9 cellular contexts compared by ENCODE assay signal in genomic region chr11:76733906-76734305, GRCh38. TPM values are rescaled to one million over a fixed set of nuclear protein-coding genes. Genes with fewer than 3 reads are reported as not detected.
DNase-seq lines count a peak whose midpoint lies in the region; ATAC-seq lines count a peak whose summit lies in the region.
"Not testable (repeated sequence)": the region's sequence is repeated elsewhere in the genome, so short reads cannot be mapped to it uniquely, and the experiment has no call there.
"Had no signal": no experiment of that assay in that cellular context is flagged by ENCODE, and none has a peak within 500 bp of the region (broad histone marks: within the 10 kb centered on the region; RNA-seq: fewer than 3 reads in every experiment).

No MANE protein-coding gene starts in this region.

- POLR2A ChIA-PET in T-cell (lab: Charles Lee), result not testable (repeated sequence)

- H3K9me3 Mint-ChIP-seq in T-cell; activated naive CD4-positive, alpha-beta T cell treated with anti-CD3 and anti-CD28 coated beads, Interleukin-2, amount 50 U/mL, for 72 hours: not testable (repeated sequence)

- ATAC-seq in HG02870 (IDR thresholded peaks at IDR 0.05; ENCODE audit: unreplicated experiment) (peak; percentile 58), T-cell (replicated peaks in 1 of 4) (peak; percentile 58 to 66 (median 64))
- ATAC-seq in activated naive CD4-positive, alpha-beta T cell treated with anti-CD3 and anti-CD28 coated beads, Interleukin-2, amount 50 U/mL, for 72 hours, result peak; percentile 51 to 88

- not testable (repeated sequence) for H3K27me3 Mint-ChIP-seq in T-cell

- H3K4me3 Mint-ChIP-seq in T-cell, result not testable (repeated sequence)

- CTCF ChIA-PET in T-cell (lab: Charles Lee), result interaction anchor here (0.6 to 1.0 kb wide), 3 partner anchors 65 to 211 kb away, joined by 3 to 5 read pairs (median 3); no protein-coding TSS in a partner anchor

- DNase-seq in COR-L47 (lab: John Stamatoyannopoulos, UW), result peak; percentile 81
- DNase-seq in NCI-H2171 treated with DMSO at 0.1 percent for 48 hours (lab: John Stamatoyannopoulos, UW), result peak; percentile 54
- peak in 25 of 34 experiments; percentile 5 to 54 (median 30) for DNase-seq in T-cell
- peak in 1 of 2 donors; percentile 65 for DNase-seq in activated naive CD4-positive, alpha-beta T cell treated with anti-CD3 and anti-CD28 coated beads, Interleukin-2, amount 50 U/mL, for 72 hours (ENCODE audit: low spot score in 2 of 2)
- DNase-seq in fibroblast of the conjunctiva (ENCODE audit: low read depth), result peak; percentile 34
- DNase-seq in midbrain (lab: John Stamatoyannopoulos, UW), result peak; percentile 69
- DNase-seq in stimulated activated CD8-positive, alpha-beta memory T cell treated with anti-CD3 and anti-CD28 coated beads, Interleukin-4, amount 100 ng/mL, for 48 hours, result peak; percentile 58

- not testable (repeated sequence) for H3K27ac Mint-ChIP-seq in T-cell; activated naive CD4-positive, alpha-beta T cell treated with anti-CD3 and anti-CD28 coated beads, Interleukin-2, amount 50 U/mL, for 72 hours

- not testable (repeated sequence) for H3K4me1 Mint-ChIP-seq in T-cell

- H3K36me3 Mint-ChIP-seq in T-cell; activated naive CD4-positive, alpha-beta T cell treated with anti-CD3 and anti-CD28 coated beads, Interleukin-2, amount 50 U/mL, for 72 hours: not testable (repeated sequence)

RNA-seq across cellular contexts. Expression of gene TSKU, which starts 49.2 kb away (rescaled TPM):
- total RNA-seq in T-cell, result under 1 TPM in 3 of 5 donors, not detected in 2; 0.23 to 0.47 (median 0.32) TPM
- total RNA-seq in activated naive CD4-positive, alpha-beta T cell treated with anti-CD3 and anti-CD28 coated beads, Interleukin-2, amount 50 U/mL, for 72 hours, result 10 to 100 TPM in 1 of 2 donors, not detected in 1; 17.3 TPM
- total RNA-seq: natural killer cell had no signal
